In genomic region chr20:57352305-57352704, GRCh38 we compare ENCODE assay signal across 2 cellular contexts.
TF ChIP-seq lines count a peak whose summit lies in the region.

No MANE protein-coding gene starts in this region.

TF ChIP-seq in A549, 52 proteins besides CTCF, POLR2A, EP300 and RAD21 (continued from another document):
- no peak for TF ChIP-seq PBX3 (IDR thresholded peaks at IDR 0.05)

TF ChIP-seq in HCT116, 20 proteins besides CTCF, POLR2A, EP300 and RAD21 (continued from another document):
- TF ChIP-seq REST (IDR thresholded peaks at IDR 0.05; ENCODE audit: low read depth) (no peak), CBX3 (IDR thresholded peaks at IDR 0.05; ENCODE audit: low read depth) (no peak), ZBTB33 (IDR thresholded peaks at IDR 0.05; ENCODE audit: extremely low read depth, insufficient replicate concordance, low read length) (no peak), ELF1 (IDR thresholded peaks at IDR 0.05; ENCODE audit: borderline replicate concordance, low read depth) (no peak)
